ENCODE assay signal across 16 cellular contexts in genomic region chr6:43307451-43308100, GRCh38. TPM values are rescaled to one million over a fixed set of nuclear protein-coding genes. Genes with fewer than 3 reads are reported as not detected.
DNase-seq lines count a peak whose midpoint lies in the region; ATAC-seq and TF ChIP-seq lines count a peak whose summit lies in the region.
"Had no signal": no experiment of that assay in that cellular context is flagged by ENCODE, and none has a peak within 500 bp of the region (broad histone marks: within the 10 kb centered on the region; RNA-seq: fewer than 3 reads in every experiment).

No MANE protein-coding gene starts in this region.

- POLR2A ChIA-PET in CD8-positive, alpha-beta T cell (lab: Charles Lee), result interaction anchor here (1.1 kb wide), 1 partner anchor 90 kb away, joined by 3 read pairs; no protein-coding TSS in a partner anchor

- no peak overlapping the region for H3K27ac Mint-ChIP-seq in CD8-positive, alpha-beta T cell
- no peak overlapping the region for H3K27ac Mint-ChIP-seq in effector memory CD8-positive, alpha-beta T cell
- H3K27ac Mint-ChIP-seq: activated CD8-positive, alpha-beta T cell treated with anti-CD3 and anti-CD28 coated beads, Interleukin-2, amount 10 ng/mL, durations not matched to agents 7 days and 5 days; activated T-helper 1 cell treated with anti-CD3 and anti-CD28 coated beads, Interleukin-12 subunit alpha, Interleukin-12 subunit beta, Interleukin-2, Interleukin-4 antibody, amounts not matched to agents 30 ng/mL and 10 ng/mL and 1 ng/mL, durations not matched to agents 14 hours and 24 hours and 36 hours had no signal

- peak overlapping the region; percentile 29 for H3K23ac ChIP-seq in neuronal stem cell (ENCODE audit: low read depth, low read length, poor library complexity)

- peak overlapping the region; percentile 71 for H3K4ac ChIP-seq in neuronal stem cell (ENCODE audit: low read length)

- peak overlapping the region; percentile 45 for H3K4me3 Mint-ChIP-seq in CD8-positive, alpha-beta T cell
- H3K4me3 Mint-ChIP-seq in effector memory CD8-positive, alpha-beta T cell, result peak overlapping the region; percentile 4 to 57
- H3K4me3 Mint-ChIP-seq: activated T-helper 1 cell treated with anti-CD3 and anti-CD28 coated beads, Interleukin-12 subunit alpha, Interleukin-12 subunit beta, Interleukin-2, Interleukin-4 antibody, amounts not matched to agents 30 ng/mL and 10 ng/mL and 1 ng/mL, durations not matched to agents 14 hours and 24 hours and 36 hours had no signal

- H3K36me3 ChIP-seq in CD8-positive, alpha-beta T cell (ENCODE audit: insufficient read depth, low read length), result no peaks in the 10 kb centered on the region
- H3K36me3 ChIP-seq in HUES6 (ENCODE audit: control insufficient read depth, insufficient read depth, low read length) (0 out of 2 replicates have a peak, but pooled peaks cover 3% of the 10 kb centered on the region), neuronal stem cell (replicated peaks in 1 of 2; ENCODE audit: control insufficient read depth in 2 of 2, insufficient read depth in 2 of 2, low read length in 2 of 2) (no peaks in the 10 kb centered on the region)
- H3K36me3 ChIP-seq: colonic mucosa, Peyer's patch, right atrium auricular region had no signal

- CTCF ChIA-PET in CD8-positive, alpha-beta T cell (lab: Charles Lee), result interaction anchor here (0.5 to 3.3 kb wide), 11 partner anchors 8 to 312 kb away, joined by 3 to 24 read pairs (median 4); no protein-coding TSS in a partner anchor

- no peak overlapping the region for H2AFZ ChIP-seq in neuronal stem cell (ENCODE audit: low read length)

- H2BK15ac ChIP-seq in neuronal stem cell (ENCODE audit: low read length), result peak overlapping the region; percentile 99

- peak overlapping the region; percentile 96 for H3K18ac ChIP-seq in neuronal stem cell (ENCODE audit: low read length)

- H3K79me1 ChIP-seq in neuronal stem cell (ENCODE audit: low read depth, low read length), result peaks cover 2% of the 10 kb centered on the region

- H3K4me1 ChIP-seq in CD8-positive, alpha-beta T cell (ENCODE audit: insufficient read depth, low read length), result peaks cover 12% of the 10 kb centered on the region
- H3K4me1 ChIP-seq in HUES6 (ENCODE audit: control insufficient read depth, insufficient read depth, low read length) (peaks cover 17% of the 10 kb centered on the region), neuronal stem cell (ENCODE audit: control insufficient read depth in 2 of 2, insufficient read depth in 1 of 2, low read depth in 1 of 2, low read length in 2 of 2) (peaks cover 0 to 15% of the 10 kb centered on the region in 2 donors)
- H3K4me1 ChIP-seq: colonic mucosa had no signal

- H3K27me3 Mint-ChIP-seq in CD8-positive, alpha-beta T cell (ENCODE audit: low read depth), result peaks cover 5% of the 10 kb centered on the region
- H3K27me3 Mint-ChIP-seq in effector memory CD8-positive, alpha-beta T cell, result peaks cover 5 to 20% of the 10 kb centered on the region in 2 donors

- peak overlapping the region; percentile 90 for H4K8ac ChIP-seq in neuronal stem cell (ENCODE audit: low read depth, low read length)

- no peaks in the 10 kb centered on the region for H3K27me3 ChIP-seq in CD8-positive, alpha-beta T cell (ENCODE audit: insufficient read depth, low read length)
- H3K27me3 ChIP-seq in HUES6 (ENCODE audit: control insufficient read depth, insufficient read depth, low read length) (0 out of 2 replicates have a peak, but pooled peaks cover 6% of the 10 kb centered on the region), neuronal stem cell (ENCODE audit: control insufficient read depth in 3 of 3, insufficient read depth in 3 of 3, low read depth in 1 of 3, low read length in 3 of 3) (peaks cover 0 to 59% (median 4%) of the 10 kb centered on the region in 3 experiments)
- H3K27me3 ChIP-seq: colonic mucosa, Peyer's patch, right atrium auricular region, testis had no signal

- H3K4me1 Mint-ChIP-seq in CD8-positive, alpha-beta T cell (ENCODE audit: low read depth), result peaks cover 9% of the 10 kb centered on the region
- peaks cover 6 to 7% of the 10 kb centered on the region in 2 donors for H3K4me1 Mint-ChIP-seq in effector memory CD8-positive, alpha-beta T cell (ENCODE audit: low read depth in 2 of 2)

- H3K9ac ChIP-seq in HUES6 (ENCODE audit: low read length), result no peak overlapping the region
- H3K9ac ChIP-seq in neuronal stem cell (ENCODE audit: low read depth, low read length, poor library complexity), result peak overlapping the region; percentile 88

- peak overlapping the region; percentile 42 for H2BK12ac ChIP-seq in neuronal stem cell (ENCODE audit: low read length)

- H3K4me2 ChIP-seq in neuronal stem cell (ENCODE audit: insufficient read depth, low read length, poor library complexity, severe bottlenecking), result peak overlapping the region; percentile 79

- peak overlapping the region; percentile 90 for H2BK120ac ChIP-seq in neuronal stem cell (ENCODE audit: low read depth, low read length)

- intact Hi-C loops in CD8-positive, alpha-beta T cell (cut with DNase I, micrococcal nuclease), result loop anchor here (1.0 to 2.0 kb wide), 3 partner anchors 45 to 91 kb away; partner anchors contain the start of gene DNPH1 (in 1 of the 2)

- no peak for ATAC-seq in CD8-positive, alpha-beta T cell
- no peak for ATAC-seq in effector memory CD8-positive, alpha-beta T cell (replicated peaks)
- ATAC-seq: SK-N-SH treated with all-trans-retinoic acid at 6 μM for 48 hours had no signal

- no peak for DNase-seq in CD8-positive, alpha-beta T cell
- no peak for DNase-seq in effector memory CD8-positive, alpha-beta T cell
- DNase-seq in neuronal stem cell (ENCODE audit: low spot score) (no peak), hippocampal formation (lab: John Stamatoyannopoulos, UW) (no peak), caudate nucleus (lab: John Stamatoyannopoulos, UW) (no peak), superior temporal gyrus (ENCODE audit: extremely low spot score) (no peak)
- DNase-seq: colonic mucosa, Kasumi-1 had no signal

- H2BK5ac ChIP-seq in neuronal stem cell (ENCODE audit: low read length), result peak overlapping the region; percentile 44

- H3K27ac ChIP-seq in CD8-positive, alpha-beta T cell (ENCODE audit: low read depth, low read length), result no peak overlapping the region
- H3K27ac ChIP-seq in HUES6 (ENCODE audit: low read depth, low read length) (no peak overlapping the region), neuronal stem cell (replicated peaks; ENCODE audit: low read length) (no peak overlapping the region), caudate nucleus (ENCODE audit: low read depth, low read length) (no peak overlapping the region)
- H3K27ac ChIP-seq: colonic mucosa, right atrium auricular region, testis had no signal

- no peak overlapping the region for H4K91ac ChIP-seq in neuronal stem cell (ENCODE audit: low read depth, low read length, poor library complexity)

- TF ChIP-seq CTCF in CD8-positive, alpha-beta T cell (IDR thresholded peaks at IDR 0.05), result no peak

- WGBS in neuronal stem cell (ENCODE audit: extremely low coverage in 2 of 2, insufficient read length in 2 of 2, insufficient replicate concordance in 1 of 2), 2 donors, result no CpG with 5 or more reads among the region's 5 CpGs

- no peak overlapping the region for H3K14ac ChIP-seq in neuronal stem cell (ENCODE audit: low read length)

- peak overlapping the region; percentile 93 for H2AK5ac ChIP-seq in neuronal stem cell (ENCODE audit: low read depth, low read length)

- H3K9me3 ChIP-seq in CD8-positive, alpha-beta T cell (ENCODE audit: low read length), result no peaks in the 10 kb centered on the region
- H3K9me3 ChIP-seq in HUES6 (ENCODE audit: control insufficient read depth, insufficient read depth, low read depth, low read length) (no peaks in the 10 kb centered on the region), neuronal stem cell (replicated peaks in 1 of 2; ENCODE audit: control insufficient read depth in 2 of 2, insufficient read depth in 1 of 2, low read depth in 1 of 2, low read length in 2 of 2) (no peaks in the 10 kb centered on the region)
- H3K9me3 ChIP-seq: colonic mucosa, Peyer's patch, right atrium auricular region, testis had no signal

- H3K4me3 ChIP-seq in CD8-positive, alpha-beta T cell (ENCODE audit: low read depth, low read length), result no peak overlapping the region
- H3K4me3 ChIP-seq in HUES6 (ENCODE audit: low read depth, low read length) (peak overlapping the region; percentile 71), neuronal stem cell (ENCODE audit: low read length in 2 of 2) (peak overlapping the region in 1 of 2 donors; percentile 82)

- H3K36me3 Mint-ChIP-seq in CD8-positive, alpha-beta T cell, result no peaks in the 10 kb centered on the region
- H3K36me3 Mint-ChIP-seq in effector memory CD8-positive, alpha-beta T cell (ENCODE audit: insufficient read depth), result no peaks in the 10 kb centered on the region

- H3K9me3 Mint-ChIP-seq in CD8-positive, alpha-beta T cell, result no peaks in the 10 kb centered on the region
- no peaks in the 10 kb centered on the region for H3K9me3 Mint-ChIP-seq in effector memory CD8-positive, alpha-beta T cell
- H3K9me3 Mint-ChIP-seq: activated T-helper 1 cell treated with anti-CD3 and anti-CD28 coated beads, Interleukin-12 subunit alpha, Interleukin-12 subunit beta, Interleukin-2, Interleukin-4 antibody, amounts not matched to agents 30 ng/mL and 10 ng/mL and 1 ng/mL, durations not matched to agents 14 hours and 24 hours and 36 hours had no signal

RNA-seq across cellular contexts. Expression of gene CRIP3, which starts 1.1 kb away (rescaled TPM):
- total RNA-seq in CD8-positive, alpha-beta T cell, result under 1 TPM; 0.64 to 0.84 TPM
- 25.5 TPM for polyA plus RNA-seq in neuronal stem cell (2013, experiment 1 of 2)
- 24.5 TPM for polyA plus RNA-seq in neuronal stem cell (2013, experiment 2 of 2)
- total RNA-seq: activated CD8-positive, alpha-beta T cell treated with anti-CD3 and anti-CD28 coated beads, Interleukin-2, amount 10 ng/mL, durations not matched to agents 7 days and 5 days; activated T-helper 1 cell treated with anti-CD3 and anti-CD28 coated beads, Interleukin-12 subunit alpha, Interleukin-12 subunit beta, Interleukin-2, Interleukin-4 antibody, amounts not matched to agents 30 ng/mL and 10 ng/mL and 1 ng/mL, durations not matched to agents 14 hours and 24 hours and 36 hours had no signal

RNA-seq across cellular contexts. Expression of gene SLC22A7, which starts 9.5 kb away (rescaled TPM):
- not detected for total RNA-seq in CD8-positive, alpha-beta T cell
- polyA plus RNA-seq in neuronal stem cell (2013, experiment 1 of 2), result 0.01 TPM
- not detected for polyA plus RNA-seq in neuronal stem cell (2013, experiment 2 of 2)
- total RNA-seq: activated CD8-positive, alpha-beta T cell treated with anti-CD3 and anti-CD28 coated beads, Interleukin-2, amount 10 ng/mL, durations not matched to agents 7 days and 5 days; activated T-helper 1 cell treated with anti-CD3 and anti-CD28 coated beads, Interleukin-12 subunit alpha, Interleukin-12 subunit beta, Interleukin-2, Interleukin-4 antibody, amounts not matched to agents 30 ng/mL and 10 ng/mL and 1 ng/mL, durations not matched to agents 14 hours and 24 hours and 36 hours; colonic mucosa; mammary epithelial cell; right atrium auricular region; testis had no signal
- polyA plus RNA-seq: mammary epithelial cell had no signal
